In genomic region chr10:127303746-127304145, GRCh38 we compare ENCODE assay signal across 9 cellular contexts.
"Had no signal": no experiment of that assay in that cellular context is flagged by ENCODE, and none has a peak within 500 bp of the region (broad histone marks: within the 10 kb centered on the region; RNA-seq: fewer than 3 reads in every experiment).

No MANE protein-coding gene starts in this region.

- H3K27ac Mint-ChIP-seq: HFFc6, IgD-negative memory B cell had no signal

- H3K27ac ChIP-seq: GM23248, HL-60 had no signal

- ATAC-seq: HCT116, HepG2 had no signal

- DNase-seq: GM23248, H7, HFFc6, KBM-7 had no signal

- H3K4me1 ChIP-seq: HAP-1 had no signal

- H3K36me3 ChIP-seq: HAP-1 had no signal

- H3K9me3 Mint-ChIP-seq: HFFc6 had no signal

- H3K27me3 Mint-ChIP-seq: IgD-negative memory B cell had no signal

- H3K4me3 ChIP-seq: GM23248, HAP-1 had no signal

- H3K36me3 Mint-ChIP-seq: IgD-negative memory B cell had no signal

- H2AFZ ChIP-seq: GM23248 had no signal

- H3K9me3 ChIP-seq: HAP-1 had no signal

- H3K4me3 Mint-ChIP-seq: HFFc6, IgD-negative memory B cell had no signal

- H3K9ac ChIP-seq: GM23248 had no signal
